In the genomic region with DNA sequence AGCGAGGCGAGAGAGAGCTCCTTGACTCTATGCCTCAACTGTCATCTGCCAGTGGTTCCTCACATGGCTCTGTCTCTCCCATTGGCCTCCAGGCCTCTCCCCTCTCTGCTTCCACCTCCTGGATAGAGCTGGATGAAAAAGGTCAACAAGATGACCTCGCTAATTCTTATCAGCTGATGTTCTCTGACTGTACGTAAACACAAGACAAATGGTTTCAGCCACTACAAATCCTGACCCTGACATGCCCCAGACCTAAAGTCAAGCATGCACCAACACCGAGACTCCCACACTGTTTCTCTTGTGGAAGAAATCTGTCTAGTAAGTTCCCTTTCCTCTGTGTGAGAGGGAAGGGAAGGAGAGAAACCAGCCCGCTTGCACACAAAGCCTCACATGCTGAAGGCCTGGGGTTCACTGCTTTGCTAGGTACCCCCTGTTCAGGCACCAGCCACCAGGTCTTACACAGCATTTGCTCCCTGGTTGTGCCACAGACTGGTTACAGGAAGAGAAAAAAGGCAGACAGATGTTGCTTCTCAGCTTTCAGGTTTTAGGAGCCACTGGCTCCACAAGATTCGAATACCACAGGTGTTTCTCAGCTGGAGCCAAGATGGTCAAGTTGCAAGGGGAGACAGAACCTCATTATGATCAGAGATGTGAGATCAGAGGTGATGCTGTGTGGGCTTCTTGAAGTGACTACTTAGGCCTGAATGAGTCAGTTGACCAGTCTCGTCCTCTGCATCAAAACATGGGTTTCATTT, we compare ENCODE assay signal across 22 cellular contexts.
DNase-seq lines count a peak whose midpoint lies in the region; ATAC-seq and TF ChIP-seq lines count a peak whose summit lies in the region.
"Had no signal": no experiment of that assay in that cellular context is flagged by ENCODE, and none has a peak within 500 bp of the region (broad histone marks: within the 10 kb centered on the region; RNA-seq: fewer than 3 reads in every experiment).

No MANE protein-coding gene starts in this region.

- in situ Hi-C loops in SK-MEL-5 (cut with HindIII; ENCODE audit: low pct_unique_long_range_greater_than_20kb, low sequenced_read_pairs): no loop called here

- H3K9me3 ChIP-seq in upper lobe of right lung: no peaks in the 10 kb centered on the region
- H3K9me3 ChIP-seq: body of pancreas, lower lobe of right lung had no signal

- TF ChIP-seq CTCF in upper lobe of right lung (IDR thresholded peaks at IDR 0.05): no peak
- TF ChIP-seq CTCF in GM10266 (IDR thresholded peaks at IDR 0.05; ENCODE audit: control insufficient read depth, insufficient read depth, low read depth, missing control alignments): no peak

- intact Hi-C loops in upper lobe of right lung (cut with DNase I): no loop called here

- ATAC-seq in activated naive CD8-positive, alpha-beta T cell treated with anti-CD3 and anti-CD28 coated beads, Interleukin-2, amount 50 U/mL, for 24 hours: no peak
- peak; percentile 65 for ATAC-seq in upper lobe of right lung
- ATAC-seq: body of pancreas, natural killer cell, PC-3 had no signal

- H3K27ac Mint-ChIP-seq in activated naive CD8-positive, alpha-beta T cell: peak overlapping the region; percentile 13
- H3K27ac Mint-ChIP-seq in activated naive CD8-positive, alpha-beta T cell treated with anti-CD3 and anti-CD28 coated beads, Interleukin-2, amount 50 U/mL, for 24 hours: no peak overlapping the region
- H3K27ac Mint-ChIP-seq: activated CD4-positive, alpha-beta T cell treated with anti-CD3 and anti-CD28 coated beads, Interleukin-2, amount 10 ng/mL, durations not matched to agents 7 days and 5 days; CD14-positive monocyte; natural killer cell had no signal

- no peak overlapping the region for H3K4me3 ChIP-seq in upper lobe of right lung
- H3K4me3 ChIP-seq: body of pancreas, lower lobe of right lung had no signal

- H3K27me3 ChIP-seq in upper lobe of right lung: no peaks in the 10 kb centered on the region
- H3K27me3 ChIP-seq: body of pancreas had no signal

- no peaks in the 10 kb centered on the region for H3K27me3 Mint-ChIP-seq in activated naive CD8-positive, alpha-beta T cell
- peaks cover 2% of the 10 kb centered on the region for H3K27me3 Mint-ChIP-seq in activated naive CD8-positive, alpha-beta T cell treated with anti-CD3 and anti-CD28 coated beads, Interleukin-2, amount 50 U/mL, for 24 hours
- H3K27me3 Mint-ChIP-seq: activated CD4-positive, alpha-beta T cell treated with anti-CD3 and anti-CD28 coated beads, Interleukin-2, amount 10 ng/mL, durations not matched to agents 7 days and 5 days had no signal

- no peak for DNase-seq in activated naive CD8-positive, alpha-beta T cell treated with anti-CD3 and anti-CD28 coated beads, Interleukin-2, amount 50 U/mL, for 24 hours
- DNase-seq in SK-MEL-5 (ENCODE audit: low read depth, low spot score) (peak; percentile 3), left kidney (ENCODE audit: low read depth, low spot score) (peak; percentile 73), upper lobe of right lung (no peak), GM10266 (ENCODE audit: extremely low spot score) (no peak), GDM1 (lab: John Stamatoyannopoulos, UW) (no peak), ecto neural progenitor cell (ENCODE audit: low spot score) (no peak)
- DNase-seq: activated CD4-positive, alpha-beta T cell treated with anti-CD3 and anti-CD28 coated beads, Interleukin-2, amount 10 ng/mL, durations not matched to agents 7 days and 5 days; activated naive CD4-positive, alpha-beta T cell treated with Interleukin-2 at 50 U/mL for 16 hours; body of pancreas; dermis blood vessel endothelial cell; DMS53; glutamatergic neuron; lower lobe of right lung; natural killer cell; NCI-H187 treated with DMSO at 0.1 percent for 48 hours; NCI-H526 treated with DMSO at 0.1 percent for 48 hours; PC-3; stimulated activated CD4-positive, alpha-beta T cell treated with anti-CD3 and anti-CD28 coated beads, Interleukin-15, amount 100 ng/mL, for 24 hours; stimulated activated naive CD4-positive, alpha-beta T cell treated with Interleukin-2 at 50 U/mL for 16 hours had no signal

- no peaks in the 10 kb centered on the region for H3K4me1 ChIP-seq in upper lobe of right lung
- H3K4me1 ChIP-seq: body of pancreas, lower lobe of right lung had no signal

- H3K4me3 Mint-ChIP-seq in activated naive CD8-positive, alpha-beta T cell: no peak overlapping the region
- no peak overlapping the region for H3K4me3 Mint-ChIP-seq in activated naive CD8-positive, alpha-beta T cell treated with anti-CD3 and anti-CD28 coated beads, Interleukin-2, amount 50 U/mL, for 24 hours
- H3K4me3 Mint-ChIP-seq: activated CD4-positive, alpha-beta T cell treated with anti-CD3 and anti-CD28 coated beads, Interleukin-2, amount 10 ng/mL, durations not matched to agents 7 days and 5 days; CD14-positive monocyte; natural killer cell had no signal

- no peaks in the 10 kb centered on the region for H3K4me1 Mint-ChIP-seq in activated naive CD8-positive, alpha-beta T cell (ENCODE audit: low read depth)
- H3K4me1 Mint-ChIP-seq in activated naive CD8-positive, alpha-beta T cell treated with anti-CD3 and anti-CD28 coated beads, Interleukin-2, amount 50 U/mL, for 24 hours: peaks cover 18% of the 10 kb centered on the region
- H3K4me1 Mint-ChIP-seq: activated CD4-positive, alpha-beta T cell treated with anti-CD3 and anti-CD28 coated beads, Interleukin-2, amount 10 ng/mL, durations not matched to agents 7 days and 5 days; natural killer cell had no signal

- H3K27ac ChIP-seq in upper lobe of right lung: no peak overlapping the region
- H3K27ac ChIP-seq: body of pancreas, lower lobe of right lung had no signal

- H3K36me3 Mint-ChIP-seq in activated naive CD8-positive, alpha-beta T cell: peaks cover 3% of the 10 kb centered on the region
- peaks cover 4% of the 10 kb centered on the region for H3K36me3 Mint-ChIP-seq in activated naive CD8-positive, alpha-beta T cell treated with anti-CD3 and anti-CD28 coated beads, Interleukin-2, amount 50 U/mL, for 24 hours (ENCODE audit: low read depth)
- H3K36me3 Mint-ChIP-seq: CD14-positive monocyte, natural killer cell had no signal

- peaks cover 5% of the 10 kb centered on the region for H3K9me3 Mint-ChIP-seq in activated naive CD8-positive, alpha-beta T cell (ENCODE audit: low read depth)
- H3K9me3 Mint-ChIP-seq in activated naive CD8-positive, alpha-beta T cell treated with anti-CD3 and anti-CD28 coated beads, Interleukin-2, amount 50 U/mL, for 24 hours: no peaks in the 10 kb centered on the region
- H3K9me3 Mint-ChIP-seq: activated CD4-positive, alpha-beta T cell treated with anti-CD3 and anti-CD28 coated beads, Interleukin-2, amount 10 ng/mL, durations not matched to agents 7 days and 5 days; natural killer cell had no signal

- no peaks in the 10 kb centered on the region for H3K36me3 ChIP-seq in upper lobe of right lung
- H3K36me3 ChIP-seq: lower lobe of right lung had no signal

Comparison
In these comparisons a context has a peak if more than half of its experiments do, and no peak if none do; other contexts are left out.
1. DNase-seq: peak in SK-MEL-5 (single experiment) and left kidney (single experiment); none in activated naive CD8-positive, alpha-beta T cell treated with anti-CD3 and anti-CD28 coated beads, Interleukin-2, amount 50 U/mL, for 24 hours (single experiment), upper lobe of right lung (single experiment), GM10266 (single experiment), GDM1 (single experiment) and ecto neural progenitor cell (single experiment).